Comparison of ENCODE assay signal across 10 cellular contexts in genomic region chr2:218869064-218869463, GRCh38. TPM values are rescaled to one million over a fixed set of nuclear protein-coding genes. Genes with fewer than 3 reads are reported as not detected.
"Had no signal": no experiment of that assay in that cellular context is flagged by ENCODE, and none has a peak within 500 bp of the region (broad histone marks: within the 10 kb centered on the region; RNA-seq: fewer than 3 reads in every experiment).

No MANE protein-coding gene starts in this region.

- FAIRE-seq: HTR-8/SVneo had no signal

- H3K4me1 ChIP-seq: HAP-1 had no signal

- DNase-seq: GM23248, GOT3, H7, HFFc6 had no signal

- H3K36me3 ChIP-seq: HAP-1 had no signal

- H3K4me3 ChIP-seq: GM23248, HAP-1 had no signal

- H3K9me3 Mint-ChIP-seq: HFFc6, IgD-negative memory B cell had no signal

- H3K4me3 Mint-ChIP-seq: HFFc6 had no signal

- H3K9me3 ChIP-seq: HAP-1 had no signal

- H3K27ac Mint-ChIP-seq: HFFc6, IgD-negative memory B cell had no signal

- ATAC-seq: HCT116 had no signal

- H3K27ac ChIP-seq: GM23248 had no signal

RNA-seq across cellular contexts. Expression of gene WNT6, which starts 9.5 kb away (rescaled TPM):
- total RNA-seq: GM23248, H7, HFFc6, HT-29 had no signal

RNA-seq across cellular contexts. Expression of gene WNT10A, which starts 11.6 kb away (rescaled TPM):
- total RNA-seq: GM23248, H4, H7, HFFc6 had no signal

RNA-seq across cellular contexts. Expression of gene PRKAG3, which starts 37.5 kb away (rescaled TPM):
- total RNA-seq: GM23248, H4, H7, HFFc6, HT-29 had no signal
